Comparison of ENCODE assay signal across 10 cellular contexts in the genomic region with DNA sequence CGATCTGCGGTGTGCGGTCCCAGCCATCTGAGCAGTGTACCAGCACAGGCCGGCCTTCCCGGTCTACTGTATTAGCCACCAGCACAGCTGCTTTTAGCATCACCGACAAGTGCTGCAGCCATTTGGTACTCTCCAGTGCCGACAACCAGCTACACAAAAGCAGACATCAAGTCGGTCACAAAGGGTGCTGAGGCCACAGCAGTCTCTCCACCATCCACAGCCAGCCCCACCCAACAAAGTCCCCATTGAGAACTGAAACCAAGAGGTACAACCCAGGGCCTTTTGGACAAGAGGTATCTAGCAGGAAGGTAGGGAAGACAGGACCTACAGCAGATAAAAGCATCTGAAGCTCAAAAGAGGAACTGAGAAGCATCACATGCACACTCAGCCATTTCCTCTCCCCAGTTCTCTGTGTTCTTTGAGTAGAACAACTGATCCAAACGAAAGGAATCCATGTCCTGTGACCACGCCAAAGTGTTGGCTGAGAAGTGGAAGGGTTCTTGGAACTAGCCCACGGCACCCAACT. TPM values are rescaled to one million over a fixed set of nuclear protein-coding genes. Genes with fewer than 3 reads are reported as not detected.
DNase-seq lines count a peak whose midpoint lies in the region; ATAC-seq, FAIRE-seq and TF ChIP-seq lines count a peak whose summit lies in the region.
"Had no signal": no experiment of that assay in that cellular context is flagged by ENCODE, and none has a peak within 500 bp of the region (broad histone marks: within the 10 kb centered on the region; RNA-seq: fewer than 3 reads in every experiment).

No MANE protein-coding gene starts in this region.

- ATAC-seq in GM21367 (IDR thresholded peaks at IDR 0.05; ENCODE audit: unreplicated experiment): peak; percentile 76
- ATAC-seq in HG03354 (IDR thresholded peaks at IDR 0.05; ENCODE audit: poor library complexity, severe bottlenecking, unreplicated experiment): peak; percentile 91

- peaks cover 33% of the 10 kb centered on the region for H3K36me3 Mint-ChIP-seq in endothelial cell (ENCODE audit: low read depth, unreplicated experiment)
- peaks cover 55% of the 10 kb centered on the region for H3K36me3 Mint-ChIP-seq in activated T-helper 1 cell treated with anti-CD3 and anti-CD28 coated beads, Interleukin-12 subunit alpha, Interleukin-12 subunit beta, Interleukin-2, Interleukin-4 antibody, amounts not matched to agents 30 ng/mL and 10 ng/mL and 1 ng/mL, durations not matched to agents 14 hours and 24 hours and 36 hours (ENCODE audit: low read depth)

- intact Hi-C loops in activated T-helper 1 cell treated with anti-CD3 and anti-CD28 coated beads, Interleukin-12 subunit alpha, Interleukin-12 subunit beta, Interleukin-2, Interleukin-4 antibody, amounts not matched to agents 30 ng/mL and 10 ng/mL and 1 ng/mL, durations not matched to agents 14 hours and 24 hours and 36 hours (cut with micrococcal nuclease): no loop called here

- H3K4me1 Mint-ChIP-seq in endothelial cell (ENCODE audit: unreplicated experiment): peaks cover 14% of the 10 kb centered on the region
- H3K4me1 Mint-ChIP-seq in activated T-helper 1 cell treated with anti-CD3 and anti-CD28 coated beads, Interleukin-12 subunit alpha, Interleukin-12 subunit beta, Interleukin-2, Interleukin-4 antibody, amounts not matched to agents 30 ng/mL and 10 ng/mL and 1 ng/mL, durations not matched to agents 14 hours and 24 hours and 36 hours (ENCODE audit: low read depth): peaks cover 5% of the 10 kb centered on the region

- peaks cover 5% of the 10 kb centered on the region for H3K27me3 Mint-ChIP-seq in endothelial cell (ENCODE audit: unreplicated experiment)
- H3K27me3 Mint-ChIP-seq in activated T-helper 1 cell treated with anti-CD3 and anti-CD28 coated beads, Interleukin-12 subunit alpha, Interleukin-12 subunit beta, Interleukin-2, Interleukin-4 antibody, amounts not matched to agents 30 ng/mL and 10 ng/mL and 1 ng/mL, durations not matched to agents 14 hours and 24 hours and 36 hours (ENCODE audit: insufficient read depth): no peaks in the 10 kb centered on the region

- peak; percentile 42; the same call in 1 of the 2 replicates for TF ChIP-seq POLR2A in GM12892 (IDR thresholded peaks at IDR 0.05; ENCODE audit: low read depth, low read length)

- H3K4me3 Mint-ChIP-seq in endothelial cell (ENCODE audit: unreplicated experiment): peak overlapping the region; percentile 37
- H3K4me3 Mint-ChIP-seq in activated T-helper 1 cell treated with anti-CD3 and anti-CD28 coated beads, Interleukin-12 subunit alpha, Interleukin-12 subunit beta, Interleukin-2, Interleukin-4 antibody, amounts not matched to agents 30 ng/mL and 10 ng/mL and 1 ng/mL, durations not matched to agents 14 hours and 24 hours and 36 hours: no peak overlapping the region

- FAIRE-seq in GM12892 (lab: Jason Lieb, UNC) (peak; percentile 94), HTR-8/SVneo (lab: Jason Lieb, UNC) (no peak)

- H3K9me3 Mint-ChIP-seq in endothelial cell (ENCODE audit: unreplicated experiment): no peaks in the 10 kb centered on the region
- no peaks in the 10 kb centered on the region for H3K9me3 Mint-ChIP-seq in activated T-helper 1 cell treated with anti-CD3 and anti-CD28 coated beads, Interleukin-12 subunit alpha, Interleukin-12 subunit beta, Interleukin-2, Interleukin-4 antibody, amounts not matched to agents 30 ng/mL and 10 ng/mL and 1 ng/mL, durations not matched to agents 14 hours and 24 hours and 36 hours

- H3K27ac Mint-ChIP-seq in endothelial cell (ENCODE audit: unreplicated experiment): peak overlapping the region; percentile 18
- no peak overlapping the region for H3K27ac Mint-ChIP-seq in activated T-helper 1 cell treated with anti-CD3 and anti-CD28 coated beads, Interleukin-12 subunit alpha, Interleukin-12 subunit beta, Interleukin-2, Interleukin-4 antibody, amounts not matched to agents 30 ng/mL and 10 ng/mL and 1 ng/mL, durations not matched to agents 14 hours and 24 hours and 36 hours

- no peak for TF ChIP-seq CTCF in endothelial cell (IDR thresholded peaks at IDR 0.05; ENCODE audit: unreplicated experiment)

- DNase-seq in GM12892 (ENCODE audit: insufficient read length): peak; percentile 69
- no peak for DNase-seq in endothelial cell (ENCODE audit: low spot score)
- no peak for DNase-seq in HTR-8/SVneo (ENCODE audit: insufficient read length, low spot score)
- DNase-seq in activated T-helper 1 cell treated with anti-CD3 and anti-CD28 coated beads, Interleukin-12 subunit alpha, Interleukin-12 subunit beta, Interleukin-2, Interleukin-4 antibody, amounts not matched to agents 30 ng/mL and 10 ng/mL and 1 ng/mL, durations not matched to agents 14 hours and 24 hours and 36 hours (ENCODE audit: low spot score): no peak
- DNase-seq in DMS153 (lab: John Stamatoyannopoulos, UW): no peak
- no peak for DNase-seq in NCI-H345 (lab: John Stamatoyannopoulos, UW)
- DNase-seq: NCI-H1694 had no signal

RNA-seq across cellular contexts. Expression of a gene that starts 9.5 kb away (rescaled TPM):
- polyA plus RNA-seq in GM12892 (2012; ENCODE audit: missing spikeins): 51.5 TPM
- total RNA-seq in endothelial cell (ENCODE audit: unreplicated experiment): 24.0 TPM
- 77.4 and 83.3 TPM in 2 replicates for total RNA-seq in activated T-helper 1 cell treated with anti-CD3 and anti-CD28 coated beads, Interleukin-12 subunit alpha, Interleukin-12 subunit beta, Interleukin-2, Interleukin-4 antibody, amounts not matched to agents 30 ng/mL and 10 ng/mL and 1 ng/mL, durations not matched to agents 14 hours and 24 hours and 36 hours

RNA-seq across cellular contexts. Expression of a gene that starts 16.7 kb away (rescaled TPM):
- polyA plus RNA-seq in GM12892 (2012; ENCODE audit: missing spikeins): not detected
- 0.10 TPM for total RNA-seq in endothelial cell (ENCODE audit: unreplicated experiment)
- total RNA-seq in activated T-helper 1 cell treated with anti-CD3 and anti-CD28 coated beads, Interleukin-12 subunit alpha, Interleukin-12 subunit beta, Interleukin-2, Interleukin-4 antibody, amounts not matched to agents 30 ng/mL and 10 ng/mL and 1 ng/mL, durations not matched to agents 14 hours and 24 hours and 36 hours: 1.1 and 1.2 TPM in 2 replicates
- polyA plus RNA-seq: fibroblast of lung had no signal
